Comparison of ENCODE assay signal across 10 cellular contexts in genomic region chr10:5810235-5810634, GRCh38. TPM values are rescaled to one million over a fixed set of nuclear protein-coding genes. Genes with fewer than 3 reads are reported as not detected.
DNase-seq lines count a peak whose midpoint lies in the region; ATAC-seq, FAIRE-seq and TF ChIP-seq lines count a peak whose summit lies in the region.
"Had no signal": no experiment of that assay in that cellular context is flagged by ENCODE, and none has a peak within 500 bp of the region (broad histone marks: within the 10 kb centered on the region; RNA-seq: fewer than 3 reads in every experiment).

No MANE protein-coding gene starts in this region.

- no peak overlapping the region for H3K27ac ChIP-seq in CD4-positive, alpha-beta T cell (ENCODE audit: low read depth, low read length)
- H3K27ac ChIP-seq in IMR-90 (ENCODE audit: insufficient read depth, low read length) (no peak overlapping the region), GM12878 (ENCODE audit: control insufficient read depth, insufficient read depth) (peak overlapping the region; percentile 20; the same call in 1 of the 2 replicates), ovary (no peak overlapping the region)
- H3K27ac ChIP-seq in naive thymus-derived CD4-positive, alpha-beta T cell (ENCODE audit: low read depth, low read length): peak overlapping the region; percentile 39
- H3K27ac ChIP-seq: prostate gland had no signal

- POLR2A ChIA-PET in CD4-positive, alpha-beta T cell (lab: Charles Lee): interaction anchor here (0.8 to 2.6 kb wide), 5 partner anchors 18 to 118 kb away, joined by 3 to 18 read pairs (median 3); partner anchors contain the start of genes ANKRD16 and FBH1
- POLR2A ChIA-PET in IMR-90 (lab: Charles Lee; ENCODE audit: unreplicated experiment): no interaction called here
- POLR2A ChIA-PET in GM12878 (lab: Charles Lee): interaction anchor here (0.8 to 4.8 kb wide), 14 partner anchors 10 to 239 kb away, joined by 3 to 32 read pairs (median 5); partner anchors contain the start of genes ANKRD16 and FBH1
- POLR2A ChIA-PET in naive thymus-derived CD4-positive, alpha-beta T cell (lab: Charles Lee): interaction anchor here (0.6 to 3.2 kb wide), 7 partner anchors 13 to 245 kb away, joined by 3 to 14 read pairs (median 4); partner anchors contain the start of gene TASOR2

- H2AFZ ChIP-seq in IMR-90 (replicated peaks; ENCODE audit: low read length, poor library complexity) (no peak overlapping the region), GM12878 (ENCODE audit: control insufficient read depth, low read depth, low read length) (no peak overlapping the region)

- SMC1A ChIA-PET in GM12878 (lab: Charles Lee; ENCODE audit: uncharacterized antibody, unreplicated experiment): interaction anchor here (0.6 to 4.0 kb wide), 28 partner anchors 9 to 160 kb away, joined by 3 to 54 read pairs (median 4); no protein-coding TSS in a partner anchor

- TF ChIP-seq EP300 in GM12878 (IDR thresholded peaks at IDR 0.05; ENCODE audit: borderline replicate concordance in 1 of 2, control insufficient read depth in 1 of 2, low read depth in 2 of 2, low read length in 2 of 2) (no peak), ovary (IDR thresholded peaks at IDR 0.05) (no peak)

- H3K14ac ChIP-seq in IMR-90 (replicated peaks; ENCODE audit: low read depth, low read length): no peak overlapping the region

- intact Hi-C loops in CD4-positive, alpha-beta T cell (cut with DNase I, micrococcal nuclease): loop anchor here in 1 of 2 experiments (5.0 kb wide), 1 partner anchor 33 kb away; no protein-coding TSS in a partner anchor
- intact Hi-C loops in IMR-90 (cut with micrococcal nuclease): loop anchor here (5.0 kb wide), 2 partner anchors 77 to 123 kb away; partner anchors contain the start of gene ANKRD16
- intact Hi-C loops in GM12878 (cut with micrococcal nuclease; ENCODE audit: unreplicated experiment): loop anchor here (5.0 kb wide), 1 partner anchor 82 kb away; the partner anchor contains the start of gene FBH1
- intact Hi-C loops in naive thymus-derived CD4-positive, alpha-beta T cell (cut with micrococcal nuclease): loop anchor here (2.0 to 10.0 kb wide), 11 partner anchors 15 to 1975 kb away; partner anchors contain the start of genes IL15RA (in 2 of the 2), ATP5F1C (in 1 of the 2), KIN (in 1 of the 2) and RBM17 (in 1 of the 2)
- intact Hi-C loops in ovary (cut with DNase I): loop anchor here in 2 of 4 donors (5.0 to 10.0 kb wide), 2 partner anchors 82 to 125 kb away; partner anchors contain the start of genes FBH1 (in 1 of the 2) and TASOR2 (in 1 of the 2)

- H3K27me3 Mint-ChIP-seq in CD4-positive, alpha-beta T cell: no peaks in the 10 kb centered on the region
- no peaks in the 10 kb centered on the region for H3K27me3 Mint-ChIP-seq in naive thymus-derived CD4-positive, alpha-beta T cell

- no peak overlapping the region for H3K56ac ChIP-seq in IMR-90 (ENCODE audit: extremely low read depth, insufficient read depth, low read length)

- in situ Hi-C loops in IMR-90 (cut with MboI; ENCODE audit: low sequenced_read_pairs): no loop called here
- in situ Hi-C loops in GM12878 (cut with MboI): no loop called here

- no CpG with 5 or more reads among the region's 2 CpGs for WGBS in IMR-90 (ENCODE audit: extremely low coverage in 2 of 2, insufficient read length in 1 of 2), 2 experiments
- WGBS in GM12878 (ENCODE audit: insufficient coverage, insufficient replicate concordance, low lambda C conversion rate, missing lambda C conversion rate): 24% methylated on average over 2 of the region's 2 CpGs
- 47 to 48% (median 48%) methylated on average over 2 of the region's 2 CpGs for WGBS in ovary, 3 donors

- H3K4me1 ChIP-seq in IMR-90 (ENCODE audit: control insufficient read depth, insufficient read depth, low read length): peaks cover 8% of the 10 kb centered on the region
- peaks cover 16% of the 10 kb centered on the region for H3K4me1 ChIP-seq in GM12878 (ENCODE audit: control insufficient read depth, insufficient read depth, low read length)
- peaks cover 34 to 49% of the 10 kb centered on the region in 2 donors for H3K4me1 ChIP-seq in naive thymus-derived CD4-positive, alpha-beta T cell (ENCODE audit: control insufficient read depth in 2 of 2, insufficient read depth in 2 of 2, low read length in 2 of 2)
- peaks cover 6% of the 10 kb centered on the region for H3K4me1 ChIP-seq in ovary (ENCODE audit: insufficient read depth)

- dilution Hi-C loops in IMR-90 (cut with HindIII; ENCODE audit: low sequenced_read_pairs, unreplicated experiment): no loop called here

- TF ChIP-seq RAD21 in IMR-90 (IDR thresholded peaks at IDR 0.05; ENCODE audit: low read length) (no peak), GM12878 (IDR thresholded peaks at IDR 0.05; ENCODE audit: insufficient read depth, low read depth, low read length) (no peak)

- H3K27me3 ChIP-seq in CD4-positive, alpha-beta T cell (ENCODE audit: control insufficient read depth, insufficient read depth, low read length): no peaks in the 10 kb centered on the region
- no peaks in the 10 kb centered on the region for H3K27me3 ChIP-seq in IMR-90 (ENCODE audit: control insufficient read depth, insufficient read depth, low read length)
- H3K27me3 ChIP-seq in GM12878 (replicated peaks in 1 of 2; ENCODE audit: control insufficient read depth in 2 of 2, insufficient read depth in 2 of 2, low read length in 1 of 2): no peaks in the 10 kb centered on the region
- H3K27me3 ChIP-seq in naive thymus-derived CD4-positive, alpha-beta T cell (ENCODE audit: control insufficient read depth in 2 of 2, insufficient read depth in 2 of 2, low read length in 2 of 2): no peaks in the 10 kb centered on the region
- no peaks in the 10 kb centered on the region for H3K27me3 ChIP-seq in ovary

- peaks cover 71% of the 10 kb centered on the region for H4K20me1 ChIP-seq in IMR-90 (ENCODE audit: insufficient read depth, low read length)
- H4K20me1 ChIP-seq in GM12878 (ENCODE audit: control insufficient read depth, insufficient read depth): peaks cover 14% of the 10 kb centered on the region

- no peak for DNase-seq in CD4-positive, alpha-beta T cell
- DNase-seq in IMR-90: no peak
- DNase-seq in GM12878 (ENCODE audit: low read depth, low spot score): no peak
- no peak for DNase-seq in naive thymus-derived CD4-positive, alpha-beta T cell
- no peak for DNase-seq in ovary
- DNase-seq in cerebellar cortex (ENCODE audit: low spot score): no peak
- DNase-seq: NCI-H1092 had no signal

- H3K9ac ChIP-seq in IMR-90 (ENCODE audit: low read depth, low read length): no peak overlapping the region
- H3K9ac ChIP-seq in GM12878 (ENCODE audit: control insufficient read depth, insufficient read depth, low read length): peak overlapping the region; percentile 49

- no peak overlapping the region for H3K18ac ChIP-seq in IMR-90 (ENCODE audit: low read depth, low read length)

- RAD21 ChIA-PET in GM12878 (lab: Charles Lee; ENCODE audit: unreplicated experiment): interaction anchor here (0.9 to 12.5 kb wide), 15 partner anchors 10 to 167 kb away, joined by 3 to 183 read pairs (median 5); partner anchors contain the start of genes ANKRD16, FBH1 and IL15RA

- H4K8ac ChIP-seq in IMR-90 (ENCODE audit: low read depth in 2 of 2, low read length in 2 of 2): no peak overlapping the region

- H3K79me1 ChIP-seq in IMR-90 (ENCODE audit: low read depth in 1 of 2, low read length in 2 of 2): peaks cover 12 to 34% of the 10 kb centered on the region in 2 experiments

- H3K4me2 ChIP-seq in IMR-90 (ENCODE audit: low read depth, low read length): peak overlapping the region; percentile 77
- peak overlapping the region; percentile 92 for H3K4me2 ChIP-seq in GM12878 (ENCODE audit: control insufficient read depth, insufficient read depth)

- H3K4me3 ChIP-seq in IMR-90 (ENCODE audit: insufficient read depth, low read depth, low read length) (no peak overlapping the region), GM12878 (peak overlapping the region; percentile 91), ovary (no peak overlapping the region)
- no peak overlapping the region for H3K4me3 ChIP-seq in naive thymus-derived CD4-positive, alpha-beta T cell (ENCODE audit: low read length)
- H3K4me3 ChIP-seq: prostate gland had no signal

- H2BK15ac ChIP-seq in IMR-90 (ENCODE audit: low read depth, low read length): no peak overlapping the region

- H3K4ac ChIP-seq in IMR-90 (ENCODE audit: low read depth, low read length): no peak overlapping the region

- H4K5ac ChIP-seq in IMR-90 (ENCODE audit: low read depth, low read length): no peak overlapping the region

- no peak overlapping the region for H2AK5ac ChIP-seq in IMR-90 (ENCODE audit: low read depth, low read length)

- TF ChIP-seq POLR2A in IMR-90 (IDR thresholded peaks at IDR 0.05; ENCODE audit: low read depth, low read length): no peak
- TF ChIP-seq POLR2A in GM12878 (IDR thresholded peaks at IDR 0.05; ENCODE audit: low read depth, low read length): no peak
- no peak for TF ChIP-seq POLR2A in ovary (IDR thresholded peaks at IDR 0.05)

- peak overlapping the region; percentile 89 for H3K27ac Mint-ChIP-seq in CD4-positive, alpha-beta T cell
- peak overlapping the region; percentile 26 to 95 (median 63) for H3K27ac Mint-ChIP-seq in naive thymus-derived CD4-positive, alpha-beta T cell

- peaks cover 97% of the 10 kb centered on the region for H3K79me2 ChIP-seq in GM12878 (ENCODE audit: control insufficient read depth, insufficient read depth, low read length)

- no peak overlapping the region for H2BK5ac ChIP-seq in IMR-90 (ENCODE audit: low read depth, low read length, poor library complexity, severe bottlenecking)

- H3K23ac ChIP-seq in IMR-90 (ENCODE audit: low read depth, low read length): no peak overlapping the region; the same call in 1 of the 2 replicates

- no peaks in the 10 kb centered on the region for H3K9me3 ChIP-seq in CD4-positive, alpha-beta T cell (ENCODE audit: control insufficient read depth, low read length)
- no peaks in the 10 kb centered on the region for H3K9me3 ChIP-seq in IMR-90 (ENCODE audit: control insufficient read depth, insufficient read depth, low read length)
- no peaks in the 10 kb centered on the region; the same call in 2 of the 3 replicates for H3K9me3 ChIP-seq in GM12878 (replicated peaks; ENCODE audit: control insufficient read depth, insufficient read depth, low read length)
- no peaks in the 10 kb centered on the region for H3K9me3 ChIP-seq in naive thymus-derived CD4-positive, alpha-beta T cell (ENCODE audit: control insufficient read depth in 2 of 3, low read length in 3 of 3)
- H3K9me3 ChIP-seq in ovary: no peaks in the 10 kb centered on the region
- H3K9me3 ChIP-seq: prostate gland had no signal

- H3K4me1 Mint-ChIP-seq in CD4-positive, alpha-beta T cell (ENCODE audit: low read depth): peaks cover 79% of the 10 kb centered on the region
- peaks cover 56 to 82% (median 80%) of the 10 kb centered on the region in 7 donors for H3K4me1 Mint-ChIP-seq in naive thymus-derived CD4-positive, alpha-beta T cell

- no peak overlapping the region for H2AK9ac ChIP-seq in IMR-90 (replicated peaks; ENCODE audit: low read depth, low read length, poor library complexity)

- FAIRE-seq in GM12878 (lab: Jason Lieb, UNC): no peak

- TF ChIP-seq CTCF in CD4-positive, alpha-beta T cell (IDR thresholded peaks at IDR 0.05): no peak
- no peak for TF ChIP-seq CTCF in IMR-90 (conservative IDR thresholded peaks at IDR 0.05; ENCODE audit: low read depth, low read length)
- no peak for TF ChIP-seq CTCF in GM12878 (IDR thresholded peaks at IDR 0.05 in 2 of 3, conservative IDR thresholded peaks at IDR 0.05 in 1 of 3; ENCODE audit: control insufficient read depth in 2 of 3, extremely low read depth in 1 of 3, insufficient read depth in 1 of 3, low read depth in 3 of 3, low read length in 3 of 3)
- TF ChIP-seq CTCF in ovary (IDR thresholded peaks at IDR 0.05): no peak

- peaks cover 8% of the 10 kb centered on the region; the same call in 1 of the 2 replicates for H3K9me1 ChIP-seq in IMR-90 (ENCODE audit: insufficient read depth, low read length)

- H3K4me3 Mint-ChIP-seq in CD4-positive, alpha-beta T cell: peak overlapping the region; percentile 95
- H3K4me3 Mint-ChIP-seq in naive thymus-derived CD4-positive, alpha-beta T cell: peak overlapping the region; percentile 18 to 94 (median 90)

- BruUV-seq in IMR-90 (replicated peaks; lab: Mats Ljungman, UMichigan) (no TSS peak), GM12878 (replicated peaks; lab: Mats Ljungman, UMichigan) (no TSS peak)

- no peak overlapping the region for H2BK20ac ChIP-seq in IMR-90 (ENCODE audit: low read depth, low read length)

- H3K36me3 ChIP-seq in IMR-90 (ENCODE audit: control insufficient read depth, insufficient read depth, low read length): peaks cover 5% of the 10 kb centered on the region
- peaks cover 0 to 13% of the 10 kb centered on the region in 2 experiments; a peak in 2 of 4 replicates for H3K36me3 ChIP-seq in GM12878 (ENCODE audit: control insufficient read depth in 2 of 2, insufficient read depth in 2 of 2, low read length in 1 of 2)
- peaks cover 0 to 10% (median 0%) of the 10 kb centered on the region in 3 experiments for H3K36me3 ChIP-seq in naive thymus-derived CD4-positive, alpha-beta T cell (ENCODE audit: control insufficient read depth in 2 of 3, insufficient read depth in 3 of 3, low read length in 3 of 3)
- no peaks in the 10 kb centered on the region for H3K36me3 ChIP-seq in ovary
- H3K36me3 ChIP-seq: prostate gland had no signal

- CTCF ChIA-PET in CD4-positive, alpha-beta T cell (lab: Charles Lee): interaction anchor here (0.6 to 0.9 kb wide), 2 partner anchors 16 to 24 kb away, joined by 3 read pairs; no protein-coding TSS in a partner anchor
- CTCF ChIA-PET in IMR-90 (lab: Yijun Ruan, JAX) (interaction anchor here (1.2 kb wide), 1 partner anchor 13 kb away, joined by 3 read pairs; no protein-coding TSS in a partner anchor), GM12878 (lab: Yijun Ruan, JAX) (interaction anchor here (0.7 to 2.7 kb wide), 11 partner anchors 34 to 166 kb away, joined by 3 to 14 read pairs (median 4); no protein-coding TSS in a partner anchor)
- CTCF ChIA-PET in naive thymus-derived CD4-positive, alpha-beta T cell (lab: Charles Lee): interaction anchor here (0.8 kb wide), 1 partner anchor 10 kb away, joined by 3 read pairs; no protein-coding TSS in a partner anchor

- peaks cover 49% of the 10 kb centered on the region for H3K36me3 Mint-ChIP-seq in CD4-positive, alpha-beta T cell (ENCODE audit: low read depth)
- H3K36me3 Mint-ChIP-seq in naive thymus-derived CD4-positive, alpha-beta T cell: peaks cover 0 to 29% (median 9%) of the 10 kb centered on the region in 5 donors

- H4K91ac ChIP-seq in IMR-90 (ENCODE audit: insufficient read depth, low read depth, low read length): no peak overlapping the region

- ATAC-seq in CD4-positive, alpha-beta T cell (ENCODE audit: poor library complexity): no peak
- ATAC-seq in IMR-90 (ENCODE audit: low read depth): no peak
- ATAC-seq in GM12878: no peak
- no peak for ATAC-seq in naive thymus-derived CD4-positive, alpha-beta T cell
- no peak for ATAC-seq in GM21529 (IDR thresholded peaks at IDR 0.05; ENCODE audit: unreplicated experiment)
- ATAC-seq in GM19455 (IDR thresholded peaks at IDR 0.05; ENCODE audit: unreplicated experiment): no peak

- H2BK120ac ChIP-seq in IMR-90 (ENCODE audit: low read depth, low read length): no peak overlapping the region

- H3K9me3 Mint-ChIP-seq in CD4-positive, alpha-beta T cell: no peaks in the 10 kb centered on the region
- H3K9me3 Mint-ChIP-seq in naive thymus-derived CD4-positive, alpha-beta T cell: no peaks in the 10 kb centered on the region

RNA-seq across cellular contexts. Expression of gene GDI2, which starts 3.0 kb away (rescaled TPM):
- 10 to 100 TPM; 78.1 to 82.3 TPM for total RNA-seq in CD4-positive, alpha-beta T cell
- total RNA-seq in IMR-90 (2012; rRNA removed) (396 and 608 TPM in 2 replicates), GM12878 (2014; rRNA removed) (376 and 409 TPM in 2 replicates), GM12878 (2014; rRNA removed; fragmentation: Illumina TruSeq; extraction: Trizol) (384 and 395 TPM in 2 replicates), GM12878 (2021) (261 and 262 TPM in 2 replicates), ovary (100 to 1,000 TPM; 148 to 198 (median 177) TPM)
- polyA plus RNA-seq in IMR-90 (2012; rRNA removed) (150 and 171 TPM in 2 replicates), GM12878 (2011; rRNA removed) (278 and 498 TPM in 2 replicates), GM12878 (2014; fragmentation: Illumina TruSeq; extraction: Trizol) (334 and 406 TPM in 2 replicates), GM12878 (2014; fragmentation: Nextera tagmentation; extraction: Ambion mirVana) (100 to 1,000 TPM; 264 to 334 TPM), GM12878 (2014; rRNA removed) (233 and 268 TPM in 2 replicates), GM12878 (2016; fragmentation: Nextera tagmentation; extraction: Ambion mirVana) (100 to 1,000 TPM; 264 to 275 TPM), ovary (100 to 1,000 TPM; 111 to 269 TPM)
- polyA plus RNA-seq in IMR-90 (2012; cell fraction: cytosol; rRNA removed): 73.7 and 75.0 TPM in 2 replicates
- polyA plus RNA-seq in IMR-90 (2012; cell fraction: nucleus; rRNA removed; ENCODE audit: low replicate concordance): 24.0 and 62.3 TPM in 2 replicates
- 115 and 118 TPM in 2 replicates for total RNA-seq in GM12878 (2013; cell fraction: nucleolus; rRNA removed)
- polyA plus RNA-seq in GM12878 (2011; ENCODE audit: low read depth): 170 TPM
- polyA plus RNA-seq in GM12878 (2011; cell fraction: cytosol; rRNA removed): 192 and 220 TPM in 2 replicates
- polyA plus RNA-seq in GM12878 (2011; cell fraction: nucleus; rRNA removed): 89.3 and 133 TPM in 2 replicates
- 197 and 223 TPM in 2 replicates for polyA plus RNA-seq in GM12878 (2012)
- polyA minus RNA-seq in GM12878 (2011; rRNA and poly(A)+ RNA removed): 242 and 246 TPM in 2 replicates
- polyA minus RNA-seq in GM12878 (2011; cell fraction: cytosol; rRNA and poly(A)+ RNA removed): 185 and 211 TPM in 2 replicates
- 48.5 and 83.2 TPM in 2 replicates for polyA minus RNA-seq in GM12878 (2011; cell fraction: nucleus; rRNA and poly(A)+ RNA removed)
- total RNA-seq in naive thymus-derived CD4-positive, alpha-beta T cell: 100 to 1,000 TPM in 4 of 5 experiments, 10 to 100 TPM in 1; 85.3 to 236 (median 121) TPM
- polyA plus RNA-seq in naive thymus-derived CD4-positive, alpha-beta T cell: 100 to 1,000 TPM; 144 to 186 TPM

Comparison
In these comparisons a context has a peak if more than half of its experiments do, and no peak if none do; other contexts are left out.
1. H3K27ac ChIP-seq: peak in GM12878 (single experiment) and naive thymus-derived CD4-positive, alpha-beta T cell (single experiment); none in CD4-positive, alpha-beta T cell (single experiment), IMR-90 (single experiment) and ovary (0 of 2).